In genomic region chr14:34502826-34503225, GRCh38 we compare ENCODE assay signal across 20 cellular contexts. TPM values are rescaled to one million over a fixed set of nuclear protein-coding genes. Genes with fewer than 3 reads are reported as not detected.
DNase-seq lines count a peak whose midpoint lies in the region; ATAC-seq, FAIRE-seq and TF ChIP-seq lines count a peak whose summit lies in the region.
"Had no signal": no experiment of that assay in that cellular context is flagged by ENCODE, and none has a peak within 500 bp of the region (broad histone marks: within the 10 kb centered on the region; RNA-seq: fewer than 3 reads in every experiment).

No MANE protein-coding gene starts in this region.

- H2AFZ ChIP-seq in HepG2 (ENCODE audit: low read length) = no peak overlapping the region

- H3K36me3 Mint-ChIP-seq in dendritic cell treated with granulocyte-macrophage colony-stimulating factor and Interleukin-4, amounts not matched to agents 40 ng/mL and 50 ng/mL, for 4 days (ENCODE audit: low read depth) = no peaks in the 10 kb centered on the region
- H3K36me3 Mint-ChIP-seq: activated naive CD4-positive, alpha-beta T cell treated with anti-CD3 and anti-CD28 coated beads, Interleukin-2, amount 10 ng/mL, durations not matched to agents 7 days and 5 days; brain had no signal

- POLR2A ChIA-PET in HepG2 (lab: Yijun Ruan, JAX) = no interaction called here

- H3K27ac Mint-ChIP-seq in dendritic cell treated with granulocyte-macrophage colony-stimulating factor and Interleukin-4, amounts not matched to agents 40 ng/mL and 50 ng/mL, for 4 days = peak overlapping the region; percentile 64
- H3K27ac Mint-ChIP-seq: activated naive CD4-positive, alpha-beta T cell treated with anti-CD3 and anti-CD28 coated beads, Interleukin-2, amount 10 ng/mL, durations not matched to agents 7 days and 5 days; brain; stimulated activated naive CD8-positive, alpha-beta T cell treated with anti-CD3 and anti-CD28 coated beads, Interleukin-15, amount 100 ng/mL, for 72 hours had no signal

- intact Hi-C loops in HepG2 (cut with micrococcal nuclease; ENCODE audit: unreplicated experiment) = no loop called here
- intact Hi-C loops in right lobe of liver (cut with DNase I) = no loop called here
- intact Hi-C loops in dendritic cell treated with granulocyte-macrophage colony-stimulating factor and Interleukin-4, amounts not matched to agents 40 ng/mL and 50 ng/mL, for 4 days (cut with micrococcal nuclease) = no loop called here
- intact Hi-C loops in transverse colon (cut with DNase I; ENCODE audit: low total_unique reads) = no loop called here

- TF ChIP-seq POLR2A in HepG2 (IDR thresholded peaks at IDR 0.05; ENCODE audit: insufficient read depth in 1 of 2, low read depth in 2 of 2, low read length in 2 of 2) (no peak), right lobe of liver (IDR thresholded peaks at IDR 0.05) (no peak), transverse colon (IDR thresholded peaks at IDR 0.05) (no peak), erythroblast (IDR thresholded peaks at IDR 0.05; ENCODE audit: low read length) (no peak)

- no peaks in the 10 kb centered on the region for H3K9me3 Mint-ChIP-seq in dendritic cell treated with granulocyte-macrophage colony-stimulating factor and Interleukin-4, amounts not matched to agents 40 ng/mL and 50 ng/mL, for 4 days
- H3K9me3 Mint-ChIP-seq: activated naive CD4-positive, alpha-beta T cell treated with anti-CD3 and anti-CD28 coated beads, Interleukin-2, amount 10 ng/mL, durations not matched to agents 7 days and 5 days; brain; stimulated activated naive CD8-positive, alpha-beta T cell treated with anti-CD3 and anti-CD28 coated beads, Interleukin-15, amount 100 ng/mL, for 72 hours had no signal

- H3K4me1 Mint-ChIP-seq in dendritic cell treated with granulocyte-macrophage colony-stimulating factor and Interleukin-4, amounts not matched to agents 40 ng/mL and 50 ng/mL, for 4 days (ENCODE audit: low read depth) = peaks cover 8% of the 10 kb centered on the region
- H3K4me1 Mint-ChIP-seq: activated naive CD4-positive, alpha-beta T cell treated with anti-CD3 and anti-CD28 coated beads, Interleukin-2, amount 10 ng/mL, durations not matched to agents 7 days and 5 days; stimulated activated naive CD8-positive, alpha-beta T cell treated with anti-CD3 and anti-CD28 coated beads, Interleukin-15, amount 100 ng/mL, for 72 hours had no signal

- ATAC-seq in HepG2 = no peak
- no peak for ATAC-seq in right lobe of liver
- no peak for ATAC-seq in GM19023 (IDR thresholded peaks at IDR 0.05; ENCODE audit: unreplicated experiment)
- ATAC-seq: HCT116; stimulated activated naive CD8-positive, alpha-beta T cell treated with anti-CD3 and anti-CD28 coated beads, Interleukin-15, amount 100 ng/mL, for 72 hours had no signal

- H3K27me3 ChIP-seq in HepG2 (ENCODE audit: control insufficient read depth in 1 of 2, insufficient read depth in 2 of 2, low read length in 2 of 2) = no peaks in the 10 kb centered on the region
- H3K27me3 ChIP-seq in right lobe of liver = no peaks in the 10 kb centered on the region
- H3K27me3 ChIP-seq in transverse colon = no peaks in the 10 kb centered on the region
- H3K27me3 ChIP-seq: foreskin keratinocyte had no signal

- no TSS peak for BruUV-seq in HepG2 (replicated peaks; lab: Mats Ljungman, UMichigan)

- H3K4me1 ChIP-seq in HepG2 (ENCODE audit: insufficient read depth, low read length) (peaks cover 49% of the 10 kb centered on the region), right lobe of liver (peaks cover 0 to 17% (median 0%) of the 10 kb centered on the region in 4 donors), transverse colon (peaks cover 4 to 46% (median 24%) of the 10 kb centered on the region in 4 donors)

- in situ Hi-C loops in HepG2 (cut with HindIII; ENCODE audit: extremely low pct_ligation_motif_present, low pct_unique_long_range_greater_than_20kb) = no loop called here
- in situ Hi-C loops in transverse colon (cut with MboI; ENCODE audit: low pct_ligation_motif_present in 1 of 4, low pct_unique_long_range_greater_than_20kb in 1 of 4, low sequenced_read_pairs in 3 of 4) = no loop called here

- no peak overlapping the region for H3K9ac ChIP-seq in HepG2 (ENCODE audit: insufficient read depth, low read depth, low read length)

- no peaks in the 10 kb centered on the region for H3K9me3 ChIP-seq in HepG2 (ENCODE audit: low read length)
- H3K9me3 ChIP-seq in right lobe of liver = no peaks in the 10 kb centered on the region
- H3K9me3 ChIP-seq in transverse colon = no peaks in the 10 kb centered on the region

- no peaks in the 10 kb centered on the region for H4K20me1 ChIP-seq in HepG2 (ENCODE audit: insufficient read depth, low read length)

- no peak for FAIRE-seq in HepG2 (lab: Jason Lieb, UNC)

- H3K27ac ChIP-seq in HepG2 (ENCODE audit: extremely low read length, insufficient read depth, low read length) = no peak overlapping the region
- H3K27ac ChIP-seq in right lobe of liver = no peak overlapping the region
- H3K27ac ChIP-seq in transverse colon = peak overlapping the region; percentile 25 to 51 (median 29)
- no peak overlapping the region for H3K27ac ChIP-seq in substantia nigra (ENCODE audit: low read depth, low read length, poor library complexity, severe bottlenecking)
- H3K27ac ChIP-seq: foreskin keratinocyte, RWPE1 had no signal

- H3K4me2 ChIP-seq in HepG2 (ENCODE audit: low read depth, low read length) = no peak overlapping the region

- H3K79me2 ChIP-seq in HepG2 (ENCODE audit: insufficient read depth, low read length) = no peaks in the 10 kb centered on the region

- no peak overlapping the region for H3K4me3 ChIP-seq in HepG2 (replicated peaks in 1 of 3; ENCODE audit: insufficient read depth in 1 of 3, low read depth in 2 of 3, low read length in 3 of 3)
- no peak overlapping the region for H3K4me3 ChIP-seq in right lobe of liver
- no peak overlapping the region for H3K4me3 ChIP-seq in transverse colon

- TF ChIP-seq EP300 in HepG2 (IDR thresholded peaks at IDR 0.05; ENCODE audit: low read depth in 2 of 2, low read length in 2 of 2) = no peak
- no peak for TF ChIP-seq EP300 in HepG2 (CRISPR knock-in tag; IDR thresholded peaks at IDR 0.05; ENCODE audit: borderline replicate concordance)
- TF ChIP-seq EP300 in transverse colon (IDR thresholded peaks at IDR 0.05; ENCODE audit: low read depth) = no peak

- WGBS in HepG2 (ENCODE audit: low lambda C conversion rate) = 46% methylated on average over 2 of the region's 2 CpGs
- 52% methylated on average over 2 of the region's 2 CpGs for WGBS in right lobe of liver (ENCODE audit: insufficient coverage, low coverage, low lambda C conversion rate, missing lambda C conversion rate)
- 26 to 30% methylated on average over 2 of the region's 2 CpGs for WGBS in transverse colon (ENCODE audit: low coverage in 1 of 2), 2 donors

- no peak for TF ChIP-seq RAD21 in HepG2 (CRISPR knock-in tag; IDR thresholded peaks at IDR 0.05)

- TF ChIP-seq CTCF in HepG2 (CRISPR knock-in tag; IDR thresholded peaks at IDR 0.05) (no peak), right lobe of liver (IDR thresholded peaks at IDR 0.05) (no peak), transverse colon (IDR thresholded peaks at IDR 0.05) (no peak)

- H3K4me3 Mint-ChIP-seq in dendritic cell treated with granulocyte-macrophage colony-stimulating factor and Interleukin-4, amounts not matched to agents 40 ng/mL and 50 ng/mL, for 4 days = no peak overlapping the region
- H3K4me3 Mint-ChIP-seq: activated naive CD4-positive, alpha-beta T cell treated with anti-CD3 and anti-CD28 coated beads, Interleukin-2, amount 10 ng/mL, durations not matched to agents 7 days and 5 days; brain; stimulated activated naive CD8-positive, alpha-beta T cell treated with anti-CD3 and anti-CD28 coated beads, Interleukin-15, amount 100 ng/mL, for 72 hours had no signal

- CTCF ChIA-PET in HepG2 (lab: Yijun Ruan, JAX; ENCODE audit: low intra/inter-chr PET ratio, low total read pairs) = no interaction called here

- H3K36me3 ChIP-seq in HepG2 (replicated peaks in 1 of 2; ENCODE audit: control insufficient read depth in 1 of 2, insufficient read depth in 2 of 2, low read length in 2 of 2) = no peaks in the 10 kb centered on the region
- H3K36me3 ChIP-seq in right lobe of liver = no peaks in the 10 kb centered on the region
- no peaks in the 10 kb centered on the region for H3K36me3 ChIP-seq in transverse colon

- DNase-seq in HepG2 (ENCODE audit: low spot score) = no peak
- DNase-seq in right lobe of liver = no peak
- DNase-seq in lung microvascular endothelial cell (ENCODE audit: low read depth in 2 of 2) = peak; percentile 47 to 75
- DNase-seq in transverse colon = no peak
- DNase-seq in substantia nigra (lab: John Stamatoyannopoulos, UW) = no peak
- DNase-seq in erythroblast (lab: John Stamatoyannopoulos, UW) = no peak
- DNase-seq: activated naive CD4-positive, alpha-beta T cell treated with anti-CD3 and anti-CD28 coated beads, Interleukin-2, amount 10 ng/mL, durations not matched to agents 7 days and 5 days; activated T-cell treated with anti-CD3 and anti-CD28 coated beads for 4 hours; effector CD4-positive, alpha-beta T cell; left cardiac atrium; NCI-H146; NK-92 treated with Interleukin-12 subunit alpha and Interleukin-12 subunit beta, amount 100 ng/mL, for 24 hours; stimulated activated naive CD8-positive, alpha-beta T cell treated with anti-CD3 and anti-CD28 coated beads, Interleukin-15, amount 100 ng/mL, for 72 hours; SW 1271 had no signal

- H3K27me3 Mint-ChIP-seq in dendritic cell treated with granulocyte-macrophage colony-stimulating factor and Interleukin-4, amounts not matched to agents 40 ng/mL and 50 ng/mL, for 4 days = no peaks in the 10 kb centered on the region
- H3K27me3 Mint-ChIP-seq: stimulated activated naive CD8-positive, alpha-beta T cell treated with anti-CD3 and anti-CD28 coated beads, Interleukin-15, amount 100 ng/mL, for 72 hours had no signal

RNA-seq across cellular contexts. Expression of gene EAPP, which starts 36.7 kb away (rescaled TPM):
- total RNA-seq in HepG2 (2016; rRNA removed; fragmentation: Illumina TruSeq; extraction: Trizol) = 110 and 163 TPM in 2 replicates
- total RNA-seq in HepG2 (2016; cell fraction: cytosol; rRNA removed; fragmentation: Illumina TruSeq; extraction: Trizol; ENCODE audit: low read depth) = 16.4 and 17.4 TPM in 2 replicates
- total RNA-seq in HepG2 (2016; cell fraction: insoluble cytoplasmic fraction; rRNA removed; fragmentation: Illumina TruSeq; extraction: Trizol) = 111 and 170 TPM in 2 replicates
- total RNA-seq in HepG2 (2016; cell fraction: membrane; rRNA removed; fragmentation: Illumina TruSeq; extraction: Trizol) = 31.8 and 35.9 TPM in 2 replicates
- total RNA-seq in HepG2 (2016; cell fraction: nucleus; rRNA removed; fragmentation: Illumina TruSeq; extraction: Trizol) = 50.7 and 59.2 TPM in 2 replicates
- 57.8 and 68.7 TPM in 2 replicates for polyA plus RNA-seq in HepG2 (2011; rRNA removed)
- polyA plus RNA-seq in HepG2 (2011; cell fraction: cytosol; rRNA removed) = 33.0 and 55.6 TPM in 2 replicates
- 13.9 and 18.7 TPM in 2 replicates for polyA plus RNA-seq in HepG2 (2011; cell fraction: nucleus; rRNA removed)
- 52.5 and 74.2 TPM in 2 replicates for polyA plus RNA-seq in HepG2 (2012)
- 13.9 and 14.8 TPM in 2 replicates for polyA plus RNA-seq in HepG2 (2016; cell fraction: cytosol; fragmentation: Illumina TruSeq; extraction: Trizol; ENCODE audit: low read depth)
- 142 and 152 TPM in 2 replicates for polyA plus RNA-seq in HepG2 (2016; cell fraction: insoluble cytoplasmic fraction; fragmentation: Illumina TruSeq; extraction: Trizol; ENCODE audit: low read depth)
- 22.0 and 26.2 TPM in 2 replicates for polyA plus RNA-seq in HepG2 (2016; cell fraction: membrane; fragmentation: Illumina TruSeq; extraction: Trizol; ENCODE audit: low read depth)
- polyA plus RNA-seq in HepG2 (2016; cell fraction: nucleus; fragmentation: Illumina TruSeq; extraction: Trizol; ENCODE audit: insufficient read depth, low read depth) = 50.5 and 52.0 TPM in 2 replicates
- 11.0 and 20.1 TPM in 2 replicates for polyA minus RNA-seq in HepG2 (2011; rRNA and poly(A)+ RNA removed; ENCODE audit: low replicate concordance)
- 37.9 and 41.4 TPM in 2 replicates for polyA minus RNA-seq in HepG2 (2011; cell fraction: cytosol; rRNA and poly(A)+ RNA removed)
- polyA minus RNA-seq in HepG2 (2011; cell fraction: nucleus; rRNA and poly(A)+ RNA removed) = 48.5 and 48.9 TPM in 2 replicates
- total RNA-seq in right lobe of liver = 10 to 100 TPM; 15.1 to 20.4 (median 18.2) TPM
- total RNA-seq in lung microvascular endothelial cell = 33.8 and 44.2 TPM in 2 replicates
- 10 to 100 TPM; 16.1 to 83.6 (median 38.8) TPM for total RNA-seq in transverse colon

RNA-seq across cellular contexts. Expression of gene SPTSSA, which starts 40.8 kb away (rescaled TPM):
- total RNA-seq in HepG2 (2016; rRNA removed; fragmentation: Illumina TruSeq; extraction: Trizol) = 19.1 and 26.6 TPM in 2 replicates
- 6.3 and 6.7 TPM in 2 replicates for total RNA-seq in HepG2 (2016; cell fraction: cytosol; rRNA removed; fragmentation: Illumina TruSeq; extraction: Trizol; ENCODE audit: low read depth)
- 21.4 and 27.7 TPM in 2 replicates for total RNA-seq in HepG2 (2016; cell fraction: insoluble cytoplasmic fraction; rRNA removed; fragmentation: Illumina TruSeq; extraction: Trizol)
- total RNA-seq in HepG2 (2016; cell fraction: membrane; rRNA removed; fragmentation: Illumina TruSeq; extraction: Trizol) = 21.8 and 22.7 TPM in 2 replicates
- 17.5 and 18.0 TPM in 2 replicates for total RNA-seq in HepG2 (2016; cell fraction: nucleus; rRNA removed; fragmentation: Illumina TruSeq; extraction: Trizol)
- polyA plus RNA-seq in HepG2 (2011; rRNA removed) = 71.7 and 86.1 TPM in 2 replicates
- polyA plus RNA-seq in HepG2 (2011; cell fraction: cytosol; rRNA removed) = 77.8 and 91.0 TPM in 2 replicates
- 27.9 and 29.6 TPM in 2 replicates for polyA plus RNA-seq in HepG2 (2011; cell fraction: nucleus; rRNA removed)
- 81.4 and 85.6 TPM in 2 replicates for polyA plus RNA-seq in HepG2 (2012)
- 19.6 and 23.2 TPM in 2 replicates for polyA plus RNA-seq in HepG2 (2016; cell fraction: cytosol; fragmentation: Illumina TruSeq; extraction: Trizol; ENCODE audit: low read depth)
- polyA plus RNA-seq in HepG2 (2016; cell fraction: insoluble cytoplasmic fraction; fragmentation: Illumina TruSeq; extraction: Trizol; ENCODE audit: low read depth) = 98.4 and 103 TPM in 2 replicates
- polyA plus RNA-seq in HepG2 (2016; cell fraction: membrane; fragmentation: Illumina TruSeq; extraction: Trizol; ENCODE audit: low read depth) = 54.7 and 54.8 TPM in 2 replicates
- polyA plus RNA-seq in HepG2 (2016; cell fraction: nucleus; fragmentation: Illumina TruSeq; extraction: Trizol; ENCODE audit: insufficient read depth, low read depth) = 83.9 and 93.7 TPM in 2 replicates
- 56.5 and 79.5 TPM in 2 replicates for polyA minus RNA-seq in HepG2 (2011; rRNA and poly(A)+ RNA removed; ENCODE audit: low replicate concordance)
- polyA minus RNA-seq in HepG2 (2011; cell fraction: cytosol; rRNA and poly(A)+ RNA removed) = 35.3 and 39.6 TPM in 2 replicates
- 15.4 and 17.6 TPM in 2 replicates for polyA minus RNA-seq in HepG2 (2011; cell fraction: nucleus; rRNA and poly(A)+ RNA removed)
- total RNA-seq in right lobe of liver = 10 to 100 TPM; 10.6 to 32.0 (median 18.4) TPM
- 15.3 and 16.5 TPM in 2 replicates for total RNA-seq in lung microvascular endothelial cell
- 10 to 100 TPM in 3 of 4 donors, 1 to 10 TPM in 1; 4.8 to 45.7 (median 28.4) TPM for total RNA-seq in transverse colon

Comparison
In these comparisons a context has a peak if more than half of its experiments do, and no peak if none do; other contexts are left out.
1. DNase-seq: peak in lung microvascular endothelial cell (2 of 2); none in HepG2 (single experiment), right lobe of liver (0 of 3), transverse colon (single experiment), substantia nigra (0 of 49) and erythroblast (0 of 2).
2. H3K27ac ChIP-seq: peak in transverse colon (4 of 4); none in HepG2 (single experiment), right lobe of liver (0 of 3) and substantia nigra (single experiment).